Comparison of ENCODE assay signal across 16 cellular contexts in genomic region chr21:17732306-17732705, GRCh38.
DNase-seq lines count a peak whose midpoint lies in the region; ATAC-seq, FAIRE-seq and TF ChIP-seq lines count a peak whose summit lies in the region.
"Had no signal": no experiment of that assay in that cellular context is flagged by ENCODE, and none has a peak within 500 bp of the region (broad histone marks: within the 10 kb centered on the region; RNA-seq: fewer than 3 reads in every experiment).

No MANE protein-coding gene starts in this region.

- H3K36me3 Mint-ChIP-seq in activated naive CD4-positive, alpha-beta T cell treated with anti-CD3 and anti-CD28 coated beads, Interleukin-2, amount 50 U/mL, for 72 hours = no peaks in the 10 kb centered on the region

- no peak overlapping the region for H3K27ac Mint-ChIP-seq in activated naive CD4-positive, alpha-beta T cell treated with anti-CD3 and anti-CD28 coated beads, Interleukin-2, amount 50 U/mL, for 72 hours
- H3K27ac Mint-ChIP-seq: activated naive CD8-positive, alpha-beta T cell; immature natural killer cell had no signal

- ATAC-seq in activated naive CD4-positive, alpha-beta T cell treated with anti-CD3 and anti-CD28 coated beads, Interleukin-2, amount 50 U/mL, for 72 hours = no peak

- DNase-seq in A172 (ENCODE audit: low spot score) = peak; percentile 16
- DNase-seq in EH (ENCODE audit: low read depth) = peak; percentile 22
- peak; percentile 20 for DNase-seq in NCI-H2171 treated with DMSO at 0.1 percent for 48 hours (lab: John Stamatoyannopoulos, UW)
- peak; percentile 73 for DNase-seq in choroid plexus epithelial cell (ENCODE audit: low read depth)
- no peak for DNase-seq in H54 (ENCODE audit: insufficient read length, low spot score)
- no peak for DNase-seq in activated naive CD4-positive, alpha-beta T cell treated with anti-CD3 and anti-CD28 coated beads, Interleukin-2, amount 50 U/mL, for 72 hours (ENCODE audit: low spot score in 2 of 2)
- DNase-seq in OCI-M2 (lab: John Stamatoyannopoulos, UW; ENCODE audit: unreplicated experiment) = no peak
- no peak for DNase-seq in stimulated activated CD4-positive, alpha-beta T cell treated with anti-CD3 and anti-CD28 coated beads, Interleukin-4, amount 100 ng/mL, for 4 hours
- DNase-seq: activated CD4-positive, alpha-beta T cell treated with anti-CD3 and anti-CD28 coated beads for 48 hours; Calu3; immature natural killer cell; NCI-H1048; stimulated activated CD4-positive, alpha-beta T cell treated with anti-CD3 and anti-CD28 coated beads, Interleukin-2, amount 100 ng/mL, for 24 hours; T1000; testis had no signal

- TF ChIP-seq CTCF in choroid plexus epithelial cell (conservative IDR thresholded peaks at IDR 0.05; ENCODE audit: low read depth, low read length) = no peak

- FAIRE-seq in H54 (lab: Jason Lieb, UNC) = no peak

- no peak overlapping the region for H3K4me3 ChIP-seq in choroid plexus epithelial cell (ENCODE audit: low read depth, low read length)
- H3K4me3 ChIP-seq: testis had no signal

- TF ChIP-seq POLR2A in H54 (IDR thresholded peaks at IDR 0.05; ENCODE audit: low read depth, low read length) = no peak

- no peaks in the 10 kb centered on the region for H3K9me3 Mint-ChIP-seq in activated naive CD4-positive, alpha-beta T cell treated with anti-CD3 and anti-CD28 coated beads, Interleukin-2, amount 50 U/mL, for 72 hours
- H3K9me3 Mint-ChIP-seq: immature natural killer cell had no signal

Comparison
In these comparisons a context has a peak if more than half of its experiments do, and no peak if none do; other contexts are left out.
1. DNase-seq: peak in A172 (single experiment), EH (single experiment), NCI-H2171 treated with DMSO at 0.1 percent for 48 hours (single experiment) and choroid plexus epithelial cell (single experiment); none in H54 (single experiment), activated naive CD4-positive, alpha-beta T cell treated with anti-CD3 and anti-CD28 coated beads, Interleukin-2, amount 50 U/mL, for 72 hours (0 of 2), OCI-M2 (single experiment) and stimulated activated CD4-positive, alpha-beta T cell treated with anti-CD3 and anti-CD28 coated beads, Interleukin-4, amount 100 ng/mL, for 4 hours (0 of 2).